In the genomic region with DNA sequence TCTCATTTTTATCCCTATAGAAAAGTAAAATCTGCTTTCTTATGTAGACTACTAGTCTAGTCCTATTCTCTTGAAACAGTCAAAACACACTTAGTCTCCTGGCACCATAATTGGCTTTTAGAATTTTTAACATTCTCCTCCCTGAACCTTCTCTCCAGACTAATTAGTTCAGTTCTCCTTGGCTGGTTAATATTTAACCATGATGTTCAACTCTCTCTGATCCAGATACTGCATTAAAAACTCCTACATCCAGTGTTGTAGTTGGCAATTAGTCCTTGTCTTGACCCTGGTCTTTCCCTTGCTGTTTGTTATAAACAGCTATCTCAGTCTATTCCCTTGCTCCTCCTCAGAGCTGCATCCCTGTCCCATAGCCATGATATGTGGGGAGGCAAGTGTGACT, we compare ENCODE assay signal across 14 cellular contexts.
A peak's percentile ranks its signal among the peaks of the same experiment; 100 is the strongest.
DNase-seq lines count a peak whose midpoint lies in the region; ATAC-seq and TF ChIP-seq lines count a peak whose summit lies in the region.
"Had no signal": no experiment of that assay in that cellular context is flagged by ENCODE, and none has a peak within 500 bp of the region (broad histone marks: within the 10 kb centered on the region; RNA-seq: fewer than 3 reads in every experiment).

No MANE protein-coding gene starts in this region.

- CTCF ChIA-PET in PC-3 (lab: Charles Lee) = no interaction called here

- no peak for TF ChIP-seq CTCF in PC-3 (conservative IDR thresholded peaks at IDR 0.05; ENCODE audit: low read depth, low read length)

- peak; percentile 64 for DNase-seq in DMS53 (lab: John Stamatoyannopoulos, UW)
- DNase-seq in kidney glomerular epithelial cell (lab: John Stamatoyannopoulos, UW) = peak; percentile 14
- DNase-seq in renal cortical epithelial cell (ENCODE audit: low read depth) = peak; percentile 70
- no peak for DNase-seq in activated effector memory CD4-positive, alpha-beta T cell treated with Interleukin-2 at 50 U/mL for 16 hours
- DNase-seq in GOT3 (lab: John Stamatoyannopoulos, UW) = no peak
- DNase-seq in PC-3 = no peak
- DNase-seq: Calu3; CD8-positive, alpha-beta T cell; GDM1; GM23248; HCEC 1CT had no signal

- H3K9ac ChIP-seq in endocrine pancreas (ENCODE audit: control insufficient read depth, insufficient read depth, low read length) (no peak overlapping the region), PC-3 (ENCODE audit: low read length) (no peak overlapping the region)
- H3K9ac ChIP-seq: BLaER1 treated with 17β-estradiol and CSF1 and Interleukin-3, amounts not matched to agents 10 nM and 100 nM; GM23248 had no signal

- no peak for ATAC-seq in GM21526 (IDR thresholded peaks at IDR 0.05; ENCODE audit: low FRiP score, unreplicated experiment)
- ATAC-seq in PC-3 = no peak
- ATAC-seq: CD8-positive, alpha-beta T cell had no signal

- H4K20me1 ChIP-seq in PC-3 (ENCODE audit: low read length) = no peaks in the 10 kb centered on the region
- H4K20me1 ChIP-seq: BLaER1 treated with 17β-estradiol and CSF1 and Interleukin-3, amounts not matched to agents 10 nM and 100 nM had no signal

- H3K27me3 ChIP-seq in endocrine pancreas (ENCODE audit: control insufficient read depth, insufficient read depth, low read length) (no peaks in the 10 kb centered on the region), PC-3 (ENCODE audit: low read length) (no peaks in the 10 kb centered on the region)
- H3K27me3 ChIP-seq: BLaER1 treated with 17β-estradiol and CSF1 and Interleukin-3, amounts not matched to agents 10 nM and 100 nM had no signal

- H3K27ac ChIP-seq in PC-3 (ENCODE audit: low read length) = no peak overlapping the region
- H3K27ac ChIP-seq: BLaER1 treated with 17β-estradiol and CSF1 and Interleukin-3, amounts not matched to agents 10 nM and 100 nM; GM23248 had no signal

- peak overlapping the region; percentile 0 for H3K4me3 ChIP-seq in endocrine pancreas (ENCODE audit: control insufficient read depth, insufficient read depth, low read length)
- no peak overlapping the region for H3K4me3 ChIP-seq in PC-3 (ENCODE audit: low read length)
- H3K4me3 ChIP-seq: BLaER1 treated with 17β-estradiol and CSF1 and Interleukin-3, amounts not matched to agents 10 nM and 100 nM; GM23248 had no signal

- H3K9me3 ChIP-seq in endocrine pancreas (ENCODE audit: control insufficient read depth, low read length) = peaks cover under 1% of the 10 kb centered on the region
- H3K9me3 ChIP-seq in PC-3 (ENCODE audit: low read length) = peaks cover 8% of the 10 kb centered on the region; the same call in 1 of the 2 replicates

- no peaks in the 10 kb centered on the region for H3K79me2 ChIP-seq in PC-3 (ENCODE audit: low read length)

- POLR2A ChIA-PET in PC-3 (lab: Charles Lee; ENCODE audit: unreplicated experiment) = no interaction called here

- no TSS peak for BruUV-seq in PC-3 (replicated peaks; lab: Mats Ljungman, UMichigan)

- H3K36me3 ChIP-seq in endocrine pancreas (ENCODE audit: control insufficient read depth, insufficient read depth, low read length) = no peaks in the 10 kb centered on the region
- H3K36me3 ChIP-seq in PC-3 (ENCODE audit: low read depth, low read length) = no peaks in the 10 kb centered on the region; the same call in 1 of the 2 replicates
- H3K36me3 ChIP-seq: BLaER1 treated with 17β-estradiol and CSF1 and Interleukin-3, amounts not matched to agents 10 nM and 100 nM had no signal

- no peaks in the 10 kb centered on the region for H3F3A ChIP-seq in PC-3 (ENCODE audit: low read length, unreplicated experiment)

- intact Hi-C loops in PC-3 (cut with micrococcal nuclease) = no loop called here

- no peaks in the 10 kb centered on the region for H3K9me2 ChIP-seq in PC-3 (replicated peaks; ENCODE audit: low read length)

- peaks cover 9% of the 10 kb centered on the region for H3K4me1 ChIP-seq in endocrine pancreas (ENCODE audit: control insufficient read depth, insufficient read depth, low read length)
- H3K4me1 ChIP-seq in PC-3 (ENCODE audit: insufficient read depth, low read length) = peaks cover 4% of the 10 kb centered on the region; the same call in 1 of the 2 replicates
- H3K4me1 ChIP-seq: BLaER1 treated with 17β-estradiol and CSF1 and Interleukin-3, amounts not matched to agents 10 nM and 100 nM had no signal

- H3K4me2 ChIP-seq in PC-3 (ENCODE audit: low read length) = no peak overlapping the region
- H3K4me2 ChIP-seq: BLaER1 treated with 17β-estradiol and CSF1 and Interleukin-3, amounts not matched to agents 10 nM and 100 nM had no signal

- H2AFZ ChIP-seq in PC-3 (ENCODE audit: low read length) = no peak overlapping the region
- H2AFZ ChIP-seq: GM23248 had no signal

Comparison
In these comparisons a context has a peak if more than half of its experiments do, and no peak if none do; other contexts are left out.
1. DNase-seq: peak in DMS53 (single experiment), kidney glomerular epithelial cell (single experiment) and renal cortical epithelial cell (single experiment); none in activated effector memory CD4-positive, alpha-beta T cell treated with Interleukin-2 at 50 U/mL for 16 hours (single experiment), GOT3 (single experiment) and PC-3 (single experiment).